In genomic region chr4:40369437-40370278, GRCh38 we compare ENCODE assay signal across 17 cellular contexts. TPM values are rescaled to one million over a fixed set of nuclear protein-coding genes. Genes with fewer than 3 reads are reported as not detected.
A peak's percentile ranks its signal among the peaks of the same experiment; 100 is the strongest.
DNase-seq lines count a peak whose midpoint lies in the region; ATAC-seq, FAIRE-seq and TF ChIP-seq lines count a peak whose summit lies in the region.
"Had no signal": no experiment of that assay in that cellular context is flagged by ENCODE, and none has a peak within 500 bp of the region (broad histone marks: within the 10 kb centered on the region; RNA-seq: fewer than 3 reads in every experiment).

No MANE protein-coding gene starts in this region.

- in situ Hi-C loops in transverse colon (cut with MboI; ENCODE audit: low pct_ligation_motif_present in 1 of 4, low pct_unique_long_range_greater_than_20kb in 1 of 4, low sequenced_read_pairs in 3 of 4): loop anchor here in 1 of 4 donors (10.0 kb wide), 1 partner anchor 355 kb away; no protein-coding TSS in a partner anchor

- H3K36me3 Mint-ChIP-seq in activated naive CD4-positive, alpha-beta T cell treated with anti-CD3 and anti-CD28 coated beads, Interleukin-2, amount 50 U/mL, for 72 hours: no peaks in the 10 kb centered on the region
- no peaks in the 10 kb centered on the region for H3K36me3 Mint-ChIP-seq in activated naive CD4-positive, alpha-beta T cell treated with anti-CD3 and anti-CD28 coated beads for 36 hours (ENCODE audit: low read depth)
- no peaks in the 10 kb centered on the region for H3K36me3 Mint-ChIP-seq in naive thymus-derived CD8-positive, alpha-beta T cell
- H3K36me3 Mint-ChIP-seq: T-cell had no signal

- CTCF ChIA-PET in activated naive CD4-positive, alpha-beta T cell treated with anti-CD3 and anti-CD28 coated beads for 36 hours (lab: Charles Lee): interaction anchor here (0.7 kb wide), 1 partner anchor 174 kb away, joined by 3 read pairs; no protein-coding TSS in a partner anchor

- no peaks in the 10 kb centered on the region for H3K9me3 ChIP-seq in transverse colon
- H3K9me3 ChIP-seq: gastrocnemius medialis, vagina had no signal

- TF ChIP-seq EP300 in transverse colon (IDR thresholded peaks at IDR 0.05; ENCODE audit: low read depth): no peak

- no peak for FAIRE-seq in bronchial epithelial cell (lab: Jason Lieb, UNC)
- FAIRE-seq: astrocyte, D721Med had no signal

- H3K27me3 Mint-ChIP-seq in activated naive CD4-positive, alpha-beta T cell treated with anti-CD3 and anti-CD28 coated beads for 36 hours (ENCODE audit: low read depth): no peaks in the 10 kb centered on the region
- peaks cover 0 to 1% (median 0%) of the 10 kb centered on the region in 5 donors for H3K27me3 Mint-ChIP-seq in naive thymus-derived CD8-positive, alpha-beta T cell
- H3K27me3 Mint-ChIP-seq: T-cell had no signal

- 42 to 62% methylated on average over 3 of the region's 3 CpGs for WGBS in transverse colon (ENCODE audit: low coverage in 1 of 2), 2 donors

- no peak overlapping the region for H3K4me3 ChIP-seq in bronchial epithelial cell (ENCODE audit: low read depth, low read length)
- H3K4me3 ChIP-seq in transverse colon: no peak overlapping the region
- H3K4me3 ChIP-seq: gastrocnemius medialis, vagina had no signal

- H3K9me3 Mint-ChIP-seq in activated naive CD4-positive, alpha-beta T cell treated with anti-CD3 and anti-CD28 coated beads, Interleukin-2, amount 50 U/mL, for 72 hours: no peaks in the 10 kb centered on the region
- no peaks in the 10 kb centered on the region for H3K9me3 Mint-ChIP-seq in activated naive CD4-positive, alpha-beta T cell treated with anti-CD3 and anti-CD28 coated beads for 36 hours
- H3K9me3 Mint-ChIP-seq in naive thymus-derived CD8-positive, alpha-beta T cell: no peaks in the 10 kb centered on the region
- H3K9me3 Mint-ChIP-seq: T-cell had no signal

- H3K4me1 Mint-ChIP-seq in activated naive CD4-positive, alpha-beta T cell treated with anti-CD3 and anti-CD28 coated beads for 36 hours (ENCODE audit: low read depth): no peaks in the 10 kb centered on the region
- H3K4me1 Mint-ChIP-seq in naive thymus-derived CD8-positive, alpha-beta T cell: no peaks in the 10 kb centered on the region
- H3K4me1 Mint-ChIP-seq: T-cell had no signal

- no peaks in the 10 kb centered on the region for H3K27me3 ChIP-seq in bronchial epithelial cell (ENCODE audit: control insufficient read depth, insufficient read depth, low read length)
- H3K27me3 ChIP-seq in transverse colon: no peaks in the 10 kb centered on the region
- H3K27me3 ChIP-seq: gastrocnemius medialis, vagina had no signal

- TF ChIP-seq CTCF in bronchial epithelial cell (IDR thresholded peaks at IDR 0.05; ENCODE audit: insufficient read depth, low read length, severe bottlenecking) (no peak), transverse colon (IDR thresholded peaks at IDR 0.05) (no peak)

- intact Hi-C loops in activated naive CD4-positive, alpha-beta T cell treated with anti-CD3 and anti-CD28 coated beads for 36 hours (cut with micrococcal nuclease): no loop called here
- intact Hi-C loops in transverse colon (cut with DNase I; ENCODE audit: low total_unique reads): no loop called here

- ATAC-seq in activated naive CD4-positive, alpha-beta T cell treated with anti-CD3 and anti-CD28 coated beads, Interleukin-2, amount 50 U/mL, for 72 hours: peak; percentile 28 to 40
- ATAC-seq in HG02870 (IDR thresholded peaks at IDR 0.05; ENCODE audit: unreplicated experiment): peak; percentile 93
- ATAC-seq in naive thymus-derived CD8-positive, alpha-beta T cell: no peak
- ATAC-seq: gastrocnemius medialis, T-cell had no signal

- H3K4me1 ChIP-seq in transverse colon: peaks cover 0 to 35% (median 15%) of the 10 kb centered on the region in 4 donors
- H3K4me1 ChIP-seq: gastrocnemius medialis, vagina had no signal

- no peaks in the 10 kb centered on the region for H3K36me3 ChIP-seq in bronchial epithelial cell (ENCODE audit: control insufficient read depth, insufficient read depth, low read length)
- no peaks in the 10 kb centered on the region for H3K36me3 ChIP-seq in transverse colon
- H3K36me3 ChIP-seq: gastrocnemius medialis, vagina had no signal

- POLR2A ChIA-PET in naive thymus-derived CD8-positive, alpha-beta T cell (lab: Charles Lee): no interaction called here

- H3K4me3 Mint-ChIP-seq in activated naive CD4-positive, alpha-beta T cell treated with anti-CD3 and anti-CD28 coated beads for 36 hours: no peak overlapping the region
- no peak overlapping the region for H3K4me3 Mint-ChIP-seq in naive thymus-derived CD8-positive, alpha-beta T cell
- H3K4me3 Mint-ChIP-seq: T-cell had no signal

- no peak overlapping the region for H3K27ac Mint-ChIP-seq in activated naive CD4-positive, alpha-beta T cell treated with anti-CD3 and anti-CD28 coated beads, Interleukin-2, amount 50 U/mL, for 72 hours
- no peak overlapping the region for H3K27ac Mint-ChIP-seq in activated naive CD4-positive, alpha-beta T cell treated with anti-CD3 and anti-CD28 coated beads for 36 hours
- no peak overlapping the region for H3K27ac Mint-ChIP-seq in naive thymus-derived CD8-positive, alpha-beta T cell
- H3K27ac Mint-ChIP-seq: T-cell had no signal

- TF ChIP-seq POLR2A in transverse colon (IDR thresholded peaks at IDR 0.05): no peak

- H3K27ac ChIP-seq in transverse colon: peak overlapping the region; percentile 74 to 83 (median 80)
- H3K27ac ChIP-seq: gastrocnemius medialis, vagina had no signal

- no peak for DNase-seq in activated naive CD4-positive, alpha-beta T cell treated with anti-CD3 and anti-CD28 coated beads, Interleukin-2, amount 50 U/mL, for 72 hours (ENCODE audit: low spot score in 2 of 2)
- DNase-seq in activated naive CD4-positive, alpha-beta T cell treated with anti-CD3 and anti-CD28 coated beads for 36 hours: no peak
- DNase-seq in bronchial epithelial cell (ENCODE audit: low read depth) (peak; percentile 3), transverse colon (peak; percentile 65), dermis blood vessel endothelial cell (no peak)
- DNase-seq in naive thymus-derived CD8-positive, alpha-beta T cell: no peak
- no peak for DNase-seq in activated CD4-positive, alpha-beta T cell treated with anti-CD3 and anti-CD28 coated beads, Interleukin-2, amount 50 U/mL, for 4 hours
- DNase-seq: activated CD4-positive, alpha-beta T cell treated with anti-CD3 and anti-CD28 coated beads for 1 hour; gastrocnemius medialis; NCI-H2227 treated with DMSO at 0.1 percent for 48 hours; stimulated activated CD4-positive, alpha-beta T cell treated with anti-CD3 and anti-CD28 coated beads, Interleukin-2, amount 100 ng/mL, for 24 hours; T-cell had no signal

RNA-seq across cellular contexts. Expression of gene CHRNA9, which starts 34.5 kb away (rescaled TPM):
- not detected for total RNA-seq in activated naive CD4-positive, alpha-beta T cell treated with anti-CD3 and anti-CD28 coated beads, Interleukin-2, amount 50 U/mL, for 72 hours
- not detected for total RNA-seq in activated naive CD4-positive, alpha-beta T cell treated with anti-CD3 and anti-CD28 coated beads for 36 hours
- total RNA-seq in bronchial epithelial cell (0.13 and 0.26 TPM in 2 replicates), transverse colon (not detected), dermis blood vessel endothelial cell (not detected in 2 replicates)
- under 1 TPM; 0.55 to 0.73 TPM for total RNA-seq in naive thymus-derived CD8-positive, alpha-beta T cell
- under 1 TPM in 1 of 3 donors, not detected in 2; 0.39 TPM for polyA plus RNA-seq in naive thymus-derived CD8-positive, alpha-beta T cell
- total RNA-seq: gastrocnemius medialis, pulmonary artery endothelial cell, vagina had no signal

Comparison
In these comparisons a context has a peak if more than half of its experiments do, and no peak if none do; other contexts are left out.
1. ATAC-seq: peak in activated naive CD4-positive, alpha-beta T cell treated with anti-CD3 and anti-CD28 coated beads, Interleukin-2, amount 50 U/mL, for 72 hours (2 of 2) and HG02870 (single experiment); none in naive thymus-derived CD8-positive, alpha-beta T cell (0 of 2).
2. DNase-seq: peak in bronchial epithelial cell (single experiment) and transverse colon (single experiment); none in activated naive CD4-positive, alpha-beta T cell treated with anti-CD3 and anti-CD28 coated beads, Interleukin-2, amount 50 U/mL, for 72 hours (0 of 2), activated naive CD4-positive, alpha-beta T cell treated with anti-CD3 and anti-CD28 coated beads for 36 hours (single experiment), naive thymus-derived CD8-positive, alpha-beta T cell (0 of 10), dermis blood vessel endothelial cell (single experiment) and activated CD4-positive, alpha-beta T cell treated with anti-CD3 and anti-CD28 coated beads, Interleukin-2, amount 50 U/mL, for 4 hours (0 of 2).